In the genomic region with DNA sequence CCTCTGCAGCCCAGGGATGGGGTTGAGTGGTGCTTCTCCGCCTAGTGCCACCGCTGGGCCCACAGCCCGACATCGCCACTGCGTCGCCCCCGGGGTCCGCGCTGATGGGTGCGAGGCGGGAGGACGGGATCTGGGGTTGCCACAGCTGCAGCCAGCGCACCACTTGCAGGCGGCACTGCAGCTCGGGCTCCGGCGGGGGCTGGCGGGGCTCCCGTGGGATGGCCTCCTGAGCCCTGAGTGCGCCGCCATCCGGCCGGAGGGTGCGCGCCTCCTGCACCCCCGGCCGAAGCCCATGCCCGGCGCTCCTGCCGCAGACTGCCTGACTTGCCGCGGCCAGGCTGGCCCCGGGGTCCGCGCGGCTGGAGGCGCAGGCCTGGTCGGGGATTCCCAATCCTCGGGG, we compare ENCODE assay signal across 8 cellular contexts. TPM values are rescaled to one million over a fixed set of nuclear protein-coding genes. Genes with fewer than 3 reads are reported as not detected.
A peak's percentile ranks its signal among the peaks of the same experiment; 100 is the strongest.
DNase-seq lines count a peak whose midpoint lies in the region; ATAC-seq and TF ChIP-seq lines count a peak whose summit lies in the region.
"Not testable (repeated sequence)": the region's sequence is repeated elsewhere in the genome, so short reads cannot be mapped to it uniquely, and the experiment has no call there.

No MANE protein-coding gene starts in this region.

- not testable (repeated sequence) for H3K27me3 Mint-ChIP-seq in activated naive CD4-positive, alpha-beta T cell treated with anti-CD3 and anti-CD28 coated beads for 36 hours (ENCODE audit: low read depth)

- DNase-seq in PC-9, result peak in 1 of 2 experiments; percentile 44
- peak; percentile 40 for DNase-seq in activated naive CD4-positive, alpha-beta T cell treated with anti-CD3 and anti-CD28 coated beads for 36 hours
- DNase-seq in mesendoderm, result not testable (repeated sequence)
- DNase-seq in stimulated activated CD8-positive, alpha-beta memory T cell treated with anti-CD3 and anti-CD28 coated beads, Interleukin-12 subunit alpha, Interleukin-12 subunit beta, amount 100 ng/mL, for 4 hours (ENCODE audit: low read depth), result peak; percentile 20

- H3K4me3 ChIP-seq in PC-9, result peak overlapping the region; percentile 65; the same call in 1 of the 2 replicates
- H3K4me3 ChIP-seq in mesendoderm (ENCODE audit: low read length), result not testable (repeated sequence)

- peak; percentile 37 for ATAC-seq in GM19467 (IDR thresholded peaks at IDR 0.05; ENCODE audit: unreplicated experiment)
- ATAC-seq in HG03045 (IDR thresholded peaks at IDR 0.05; ENCODE audit: unreplicated experiment), result peak; percentile 44
- ATAC-seq in esophagus mucosa, result peak; percentile 32

- H3K4me2 ChIP-seq in PC-9, result peak overlapping the region; percentile 95
- not testable (repeated sequence) for H3K4me2 ChIP-seq in mesendoderm (ENCODE audit: low read length)

- H3K79me2 ChIP-seq in PC-9 (ENCODE audit: low read depth); mesendoderm (ENCODE audit: control insufficient read depth, insufficient read depth, low read length): not testable (repeated sequence)

- intact Hi-C loops in PC-9 (cut with micrococcal nuclease; ENCODE audit: unreplicated experiment), result not testable (repeated sequence)
- intact Hi-C loops in activated naive CD4-positive, alpha-beta T cell treated with anti-CD3 and anti-CD28 coated beads for 36 hours (cut with micrococcal nuclease), result loop anchor here (1.0 to 5.0 kb wide), 5 partner anchors 125 to 517 kb away; a partner anchor contains a TSS

- H3K56ac ChIP-seq in mesendoderm (ENCODE audit: low read length), result peak overlapping the region; percentile 90

- not testable (repeated sequence) for H3K9me3 ChIP-seq in PC-9 (ENCODE audit: insufficient read depth, low read depth)

- H2BK5ac ChIP-seq in mesendoderm (ENCODE audit: low read length), result not testable (repeated sequence)

- H3K27me3 ChIP-seq in PC-9 (ENCODE audit: insufficient read depth, low read depth), result peaks cover 13% of the 10 kb centered on the region; the same call in 1 of the 2 replicates
- H3K27me3 ChIP-seq in mesendoderm (ENCODE audit: insufficient read depth, low read length, poor library complexity), result not testable (repeated sequence)

- peaks cover 12% of the 10 kb centered on the region; the same call in 1 of the 2 replicates for H3K4me1 ChIP-seq in PC-9 (replicated peaks; ENCODE audit: insufficient read depth)
- not testable (repeated sequence) for H3K4me1 ChIP-seq in mesendoderm (ENCODE audit: control insufficient read depth, low read depth, low read length)

- not testable (repeated sequence) for H3K18ac ChIP-seq in mesendoderm (ENCODE audit: low read length)

- not testable (repeated sequence) for H2AK5ac ChIP-seq in mesendoderm (ENCODE audit: low read length)

- peak overlapping the region; percentile 68 for H3K9ac ChIP-seq in mesendoderm (ENCODE audit: low read length)

- not testable (repeated sequence) for H2BK120ac ChIP-seq in mesendoderm (ENCODE audit: low read depth, low read length)

- H2AFZ ChIP-seq in PC-9, result peak overlapping the region; percentile 96

- not testable (repeated sequence) for H4K20me1 ChIP-seq in PC-9 (ENCODE audit: insufficient read depth)

- H3K4me3 Mint-ChIP-seq in activated naive CD4-positive, alpha-beta T cell treated with anti-CD3 and anti-CD28 coated beads for 36 hours, result peak overlapping the region; percentile 78

- POLR2A ChIA-PET in PC-9 (lab: Charles Lee; ENCODE audit: unreplicated experiment), result interaction anchor here (0.8 kb wide), 1 partner anchor 824 kb away, joined by 4 read pairs; a partner anchor contains a TSS

- H2BK15ac ChIP-seq in mesendoderm (replicated peaks; ENCODE audit: low read depth), result not testable (repeated sequence)

- H3K27ac ChIP-seq in C4-2B, result peak overlapping the region; percentile 80
- not testable (repeated sequence) for H3K27ac ChIP-seq in PC-9; mesendoderm (ENCODE audit: low read depth, low read length)

- H3K9me3 Mint-ChIP-seq in activated naive CD4-positive, alpha-beta T cell treated with anti-CD3 and anti-CD28 coated beads for 36 hours, result not testable (repeated sequence)

- CTCF ChIA-PET in PC-9 (lab: Charles Lee), result interaction anchor here (0.9 to 1.3 kb wide), 4 partner anchors 18 to 517 kb away, joined by 4 to 10 read pairs (median 6); no protein-coding TSS in a partner anchor
- CTCF ChIA-PET in activated naive CD4-positive, alpha-beta T cell treated with anti-CD3 and anti-CD28 coated beads for 36 hours (lab: Charles Lee), result interaction anchor here (0.6 to 4.4 kb wide), 26 partner anchors 10 to 432 kb away, joined by 3 to 36 read pairs (median 3); a partner anchor contains a TSS

- not testable (repeated sequence) for H3F3A ChIP-seq in PC-9 (ENCODE audit: insufficient read depth, low read depth)

- not testable (repeated sequence) for BruUV-seq in PC-9 (replicated peaks; lab: Mats Ljungman, UMichigan)

- peak overlapping the region; percentile 86 for H3K27ac Mint-ChIP-seq in activated naive CD4-positive, alpha-beta T cell treated with anti-CD3 and anti-CD28 coated beads for 36 hours

- H3K4ac ChIP-seq in mesendoderm (ENCODE audit: low read depth, low read length), result not testable (repeated sequence)

- TF ChIP-seq CTCF in C4-2B (conservative IDR thresholded peaks at IDR 0.05); PC-9 (conservative IDR thresholded peaks at IDR 0.05): not testable (repeated sequence)

- not testable (repeated sequence) for H4K5ac ChIP-seq in mesendoderm (ENCODE audit: low read length)

- not testable (repeated sequence) for H3K23ac ChIP-seq in mesendoderm (ENCODE audit: low read length)

- H3K9me2 ChIP-seq in PC-9 (ENCODE audit: insufficient read depth), result not testable (repeated sequence)

- not testable (repeated sequence) for H3K36me3 ChIP-seq in PC-9 (ENCODE audit: low read depth); mesendoderm (ENCODE audit: control insufficient read depth, insufficient read depth, low read length)

- not testable (repeated sequence) for H4K8ac ChIP-seq in mesendoderm (ENCODE audit: low read depth, low read length)

- not testable (repeated sequence) for H3K36me3 Mint-ChIP-seq in activated naive CD4-positive, alpha-beta T cell treated with anti-CD3 and anti-CD28 coated beads for 36 hours (ENCODE audit: low read depth)

- H3K79me1 ChIP-seq in mesendoderm (ENCODE audit: low read length), result not testable (repeated sequence)

- WGBS in mesendoderm (ENCODE audit: extremely low coverage, insufficient coverage, low lambda C conversion rate), result no CpG with 5 or more reads among the region's 39 CpGs

- H3K4me1 Mint-ChIP-seq in activated naive CD4-positive, alpha-beta T cell treated with anti-CD3 and anti-CD28 coated beads for 36 hours (ENCODE audit: low read depth), result not testable (repeated sequence)

RNA-seq across cellular contexts. Expression of a gene that starts 0.5 kb away (rescaled TPM):
- total RNA-seq in PC-9 (2021) (25.8 and 28.3 TPM in 2 replicates), esophagus mucosa (9.6 TPM)
- 10 to 100 TPM; 23.4 to 27.7 TPM for total RNA-seq in activated naive CD4-positive, alpha-beta T cell treated with anti-CD3 and anti-CD28 coated beads for 36 hours
- 1.2 TPM for polyA plus RNA-seq in mesendoderm (2013, experiment 1 of 2)
- polyA plus RNA-seq in mesendoderm (2013, experiment 2 of 2), result 1.2 TPM

RNA-seq across cellular contexts. Expression of a gene that starts 42.6 kb away (rescaled TPM):
- total RNA-seq in PC-9 (2021) (9.1 and 11.0 TPM in 2 replicates), esophagus mucosa (0.44 TPM)
- 10 to 100 TPM; 12.6 to 14.4 TPM for total RNA-seq in activated naive CD4-positive, alpha-beta T cell treated with anti-CD3 and anti-CD28 coated beads for 36 hours
- polyA plus RNA-seq in mesendoderm (2013, experiment 1 of 2), result 0.28 TPM
- polyA plus RNA-seq in mesendoderm (2013, experiment 2 of 2), result 0.39 TPM
